In the genomic region with DNA sequence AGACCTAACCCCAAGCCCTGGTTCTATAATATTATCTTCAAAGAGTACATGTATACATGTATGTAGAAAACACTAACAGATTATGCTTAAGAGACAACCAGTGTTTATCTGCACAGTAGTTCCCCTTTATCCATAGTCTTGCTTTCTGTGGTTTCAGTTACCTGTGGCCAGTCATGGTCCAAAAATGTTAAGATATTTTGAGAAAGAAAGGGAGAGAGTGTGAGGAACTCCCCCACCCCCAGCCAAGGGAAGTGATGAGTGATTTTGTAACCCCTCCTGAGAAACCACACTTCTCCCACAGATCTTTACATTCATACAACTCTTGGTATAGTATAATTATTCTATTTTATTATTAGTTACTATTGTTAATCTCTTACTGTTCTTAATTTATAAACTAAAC, we compare ENCODE assay signal across 18 cellular contexts.
A peak's percentile ranks its signal among the peaks of the same experiment; 100 is the strongest.
DNase-seq lines count a peak whose midpoint lies in the region; ATAC-seq lines count a peak whose summit lies in the region.
"Had no signal": no experiment of that assay in that cellular context is flagged by ENCODE, and none has a peak within 500 bp of the region (broad histone marks: within the 10 kb centered on the region; RNA-seq: fewer than 3 reads in every experiment).

No MANE protein-coding gene starts in this region.

- peak; percentile 25 for DNase-seq in OCI-M1 (lab: John Stamatoyannopoulos, UW)
- no peak for DNase-seq in activated CD8-positive, alpha-beta memory T cell treated with anti-CD3 and anti-CD28 coated beads, Interleukin-2, amount 10 ng/mL, durations not matched to agents 7 days and 5 days
- no peak for DNase-seq in mesendoderm
- DNase-seq in NCI-H446 (lab: John Stamatoyannopoulos, UW), result no peak
- DNase-seq: activated B cell treated with CpG ODN at 0.5 μM for 24 hours; cortex of kidney; DMS79 treated with DMSO at 0.1 percent for 48 hours; NCI-H1930; NK-92 treated with Interleukin-12 subunit alpha and Interleukin-12 subunit beta, amount 100 ng/mL, for 24 hours; SK-N-SH; small intestine had no signal

- H3K27me3 Mint-ChIP-seq in activated CD8-positive, alpha-beta memory T cell treated with anti-CD3 and anti-CD28 coated beads, Interleukin-2, amount 10 ng/mL, durations not matched to agents 7 days and 5 days, result no peaks in the 10 kb centered on the region

- H3K9ac ChIP-seq in mesendoderm (ENCODE audit: low read length), result no peak overlapping the region
- H3K9ac ChIP-seq: BLaER1 treated with 17β-estradiol and CSF1 and Interleukin-3, amounts not matched to agents 10 nM and 100 nM; KMS-11; SK-N-SH had no signal

- no peaks in the 10 kb centered on the region for H3K4me1 ChIP-seq in mesendoderm (ENCODE audit: control insufficient read depth, low read depth, low read length)

- H3K9me3 Mint-ChIP-seq in activated CD8-positive, alpha-beta memory T cell treated with anti-CD3 and anti-CD28 coated beads, Interleukin-2, amount 10 ng/mL, durations not matched to agents 7 days and 5 days (ENCODE audit: low read depth), result peaks cover 1% of the 10 kb centered on the region
- H3K9me3 Mint-ChIP-seq: activated B cell treated with CpG ODN at 0.5 μM for 24 hours had no signal

- H3K4me3 Mint-ChIP-seq in activated CD8-positive, alpha-beta memory T cell treated with anti-CD3 and anti-CD28 coated beads, Interleukin-2, amount 10 ng/mL, durations not matched to agents 7 days and 5 days, result no peak overlapping the region
- H3K4me3 Mint-ChIP-seq: activated B cell treated with CpG ODN at 0.5 μM for 24 hours had no signal

- H3K4me3 ChIP-seq in mesendoderm (ENCODE audit: low read length), result no peak overlapping the region
- H3K4me3 ChIP-seq: BLaER1 treated with 17β-estradiol and CSF1 and Interleukin-3, amounts not matched to agents 10 nM and 100 nM; thoracic aorta had no signal

- no peak overlapping the region for H3K4me2 ChIP-seq in mesendoderm (ENCODE audit: low read length)
- H3K4me2 ChIP-seq: KMS-11, SK-N-SH had no signal

- no peaks in the 10 kb centered on the region for H3K79me2 ChIP-seq in mesendoderm (ENCODE audit: control insufficient read depth, insufficient read depth, low read length)

- no peak overlapping the region for H3K18ac ChIP-seq in mesendoderm (ENCODE audit: low read length)

- no peak overlapping the region for H3K56ac ChIP-seq in mesendoderm (ENCODE audit: low read length)

- H2BK120ac ChIP-seq in mesendoderm (ENCODE audit: low read depth, low read length), result no peak overlapping the region

- H3K36me3 ChIP-seq in mesendoderm (ENCODE audit: control insufficient read depth, insufficient read depth, low read length), result no peaks in the 10 kb centered on the region
- H3K36me3 ChIP-seq: BLaER1 treated with 17β-estradiol and CSF1 and Interleukin-3, amounts not matched to agents 10 nM and 100 nM; thoracic aorta had no signal

- no peak overlapping the region for H3K23ac ChIP-seq in mesendoderm (ENCODE audit: low read length)

- H2BK15ac ChIP-seq in mesendoderm (replicated peaks; ENCODE audit: low read depth), result no peak overlapping the region

- H4K8ac ChIP-seq in mesendoderm (ENCODE audit: low read depth, low read length), result no peak overlapping the region

- no peak overlapping the region for H3K27ac ChIP-seq in mesendoderm (ENCODE audit: low read depth, low read length)
- H3K27ac ChIP-seq: BLaER1 treated with 17β-estradiol and CSF1 and Interleukin-3, amounts not matched to agents 10 nM and 100 nM; KMS-11; thoracic aorta had no signal

- H3K27ac Mint-ChIP-seq in activated CD8-positive, alpha-beta memory T cell treated with anti-CD3 and anti-CD28 coated beads, Interleukin-2, amount 10 ng/mL, durations not matched to agents 7 days and 5 days, result no peak overlapping the region
- H3K27ac Mint-ChIP-seq: activated B cell treated with CpG ODN at 0.5 μM for 24 hours had no signal

- no peaks in the 10 kb centered on the region for H3K27me3 ChIP-seq in mesendoderm (ENCODE audit: insufficient read depth, low read length, poor library complexity)
- H3K27me3 ChIP-seq: BLaER1 treated with 17β-estradiol and CSF1 and Interleukin-3, amounts not matched to agents 10 nM and 100 nM had no signal

- H4K5ac ChIP-seq in mesendoderm (ENCODE audit: low read length), result no peak overlapping the region

- CTCF ChIA-PET in activated CD8-positive, alpha-beta memory T cell treated with anti-CD3 and anti-CD28 coated beads, Interleukin-2, amount 10 ng/mL, durations not matched to agents 7 days and 5 days (lab: Charles Lee), result no interaction called here

- H3K36me3 Mint-ChIP-seq in activated CD8-positive, alpha-beta memory T cell treated with anti-CD3 and anti-CD28 coated beads, Interleukin-2, amount 10 ng/mL, durations not matched to agents 7 days and 5 days, result no peaks in the 10 kb centered on the region

- no peak overlapping the region for H3K4ac ChIP-seq in mesendoderm (ENCODE audit: low read depth, low read length)

- H3K4me1 Mint-ChIP-seq in activated CD8-positive, alpha-beta memory T cell treated with anti-CD3 and anti-CD28 coated beads, Interleukin-2, amount 10 ng/mL, durations not matched to agents 7 days and 5 days, result no peaks in the 10 kb centered on the region
- H3K4me1 Mint-ChIP-seq: activated B cell treated with CpG ODN at 0.5 μM for 24 hours had no signal

- H3K79me1 ChIP-seq in mesendoderm (ENCODE audit: low read length), result no peaks in the 10 kb centered on the region

- no peak overlapping the region for H2BK5ac ChIP-seq in mesendoderm (ENCODE audit: low read length)

- no peak overlapping the region for H2AK5ac ChIP-seq in mesendoderm (ENCODE audit: low read length)

- ATAC-seq in GM18520 (IDR thresholded peaks at IDR 0.05; ENCODE audit: unreplicated experiment) (peak; percentile 46), GM21515 (IDR thresholded peaks at IDR 0.05; ENCODE audit: unreplicated experiment) (peak; percentile 70), HG03095 (IDR thresholded peaks at IDR 0.05; ENCODE audit: unreplicated experiment) (peak; percentile 49), HG02642 (IDR thresholded peaks at IDR 0.05; ENCODE audit: poor library complexity, unreplicated experiment) (no peak)
- ATAC-seq in activated CD8-positive, alpha-beta memory T cell treated with anti-CD3 and anti-CD28 coated beads, Interleukin-2, amount 10 ng/mL, durations not matched to agents 7 days and 5 days, result no peak

Comparison
In these comparisons a context has a peak if more than half of its experiments do, and no peak if none do; other contexts are left out.
1. ATAC-seq: peak in GM18520 (single experiment), GM21515 (single experiment) and HG03095 (single experiment); none in activated CD8-positive, alpha-beta memory T cell treated with anti-CD3 and anti-CD28 coated beads, Interleukin-2, amount 10 ng/mL, durations not matched to agents 7 days and 5 days (single experiment) and HG02642 (single experiment).